Comparison of ENCODE assay signal across 18 cellular contexts in genomic region chr2:201936817-201937216, GRCh38.
"Had no signal": no experiment of that assay in that cellular context is flagged by ENCODE, and none has a peak within 500 bp of the region (broad histone marks: within the 10 kb centered on the region; RNA-seq: fewer than 3 reads in every experiment).

No MANE protein-coding gene starts in this region.

- H3K27ac Mint-ChIP-seq: activated CD4-positive, alpha-beta T cell treated with anti-CD3 and anti-CD28 coated beads, Interleukin-2, amount 10 ng/mL, durations not matched to agents 7 days and 5 days; activated naive CD4-positive, alpha-beta T cell treated with anti-CD3 and anti-CD28 coated beads, Interleukin-2, amount 10 ng/mL, durations not matched to agents 7 days and 5 days had no signal

- DNase-seq: activated CD4-positive, alpha-beta T cell treated with anti-CD3 and anti-CD28 coated beads, Interleukin-2, amount 10 ng/mL, durations not matched to agents 7 days and 5 days; activated CD8-positive, alpha-beta memory T cell treated with anti-CD3 and anti-CD28 coated beads, Interleukin-2, amount 50 U/mL, for 4 hours; activated naive CD4-positive, alpha-beta T cell treated with anti-CD3 and anti-CD28 coated beads, Interleukin-2, amount 10 ng/mL, durations not matched to agents 7 days and 5 days; activated T-cell treated with anti-CD3 and anti-CD28 coated beads, Interleukin-2, amount 50 U/mL, for 4 hours; aorta; cerebellar nuclear complex; effector CD8-positive, alpha-beta T cell; esophagus squamous epithelium; midbrain; stimulated activated CD4-positive, alpha-beta T cell treated with anti-CD3 and anti-CD28 coated beads, Interleukin-4, amount 100 ng/mL, for 1 hour; stomach; T-helper 1 cell; T1000 had no signal

- H3K4me1 Mint-ChIP-seq: activated CD4-positive, alpha-beta T cell treated with anti-CD3 and anti-CD28 coated beads, Interleukin-2, amount 10 ng/mL, durations not matched to agents 7 days and 5 days; activated naive CD4-positive, alpha-beta T cell treated with anti-CD3 and anti-CD28 coated beads, Interleukin-2, amount 10 ng/mL, durations not matched to agents 7 days and 5 days had no signal

- H3K4me1 ChIP-seq: right atrium auricular region, testis had no signal

- FAIRE-seq: endothelial cell of umbilical vein had no signal

- H3K36me3 Mint-ChIP-seq: activated naive CD4-positive, alpha-beta T cell treated with anti-CD3 and anti-CD28 coated beads, Interleukin-2, amount 10 ng/mL, durations not matched to agents 7 days and 5 days had no signal

- H3K4me3 ChIP-seq: esophagus squamous epithelium, lung, right atrium auricular region, skin epidermis, stomach, testis had no signal

- H3K9me3 ChIP-seq: right atrium auricular region, testis had no signal

- H3K27me3 ChIP-seq: esophagus squamous epithelium, right atrium auricular region, testis had no signal

- H3K9me3 Mint-ChIP-seq: activated CD4-positive, alpha-beta T cell treated with anti-CD3 and anti-CD28 coated beads, Interleukin-2, amount 10 ng/mL, durations not matched to agents 7 days and 5 days; activated naive CD4-positive, alpha-beta T cell treated with anti-CD3 and anti-CD28 coated beads, Interleukin-2, amount 10 ng/mL, durations not matched to agents 7 days and 5 days; activated T-cell treated with anti-CD3 and anti-CD28 coated beads, Interleukin-2, amount 50 U/mL, for 4 hours had no signal

- ATAC-seq: activated T-cell treated with anti-CD3 and anti-CD28 coated beads, Interleukin-2, amount 50 U/mL, for 4 hours had no signal

- H3K27ac ChIP-seq: esophagus squamous epithelium, right atrium auricular region, skin epidermis, stomach, testis had no signal

- H3K36me3 ChIP-seq: esophagus squamous epithelium, right atrium auricular region, stomach had no signal

- H3K4me3 Mint-ChIP-seq: activated CD4-positive, alpha-beta T cell treated with anti-CD3 and anti-CD28 coated beads, Interleukin-2, amount 10 ng/mL, durations not matched to agents 7 days and 5 days; activated naive CD4-positive, alpha-beta T cell treated with anti-CD3 and anti-CD28 coated beads, Interleukin-2, amount 10 ng/mL, durations not matched to agents 7 days and 5 days; activated T-cell treated with anti-CD3 and anti-CD28 coated beads, Interleukin-2, amount 50 U/mL, for 4 hours had no signal
